In the genomic region with DNA sequence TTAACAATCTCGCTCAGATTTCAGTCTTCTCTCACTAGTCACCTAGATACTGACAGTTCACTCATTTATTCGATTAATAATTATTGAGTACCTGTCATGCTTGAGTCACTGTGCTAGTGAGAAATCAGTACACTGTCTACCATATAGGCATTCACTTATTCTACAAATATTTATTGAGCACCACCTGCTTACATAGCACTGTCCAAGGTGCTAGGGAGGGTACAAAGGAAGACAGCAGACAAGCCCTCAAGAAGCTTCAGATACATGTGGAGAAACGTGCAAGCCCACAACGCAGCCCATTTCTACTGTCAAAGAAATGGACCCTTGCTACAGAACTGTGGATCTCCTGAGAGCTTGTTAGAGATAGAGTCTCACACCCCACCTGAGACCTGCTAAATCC, we compare ENCODE assay signal across 2 cellular contexts.
TF ChIP-seq lines count a peak whose summit lies in the region.

No MANE protein-coding gene starts in this region.

TF ChIP-seq in SK-N-SH, 30 proteins besides CTCF, POLR2A, EP300 and RAD21:
- TF ChIP-seq REST (IDR thresholded peaks at IDR 0.05; ENCODE audit: low read depth, low read length) (peak; percentile 86), GATA2 (CRISPR knock-in tag; IDR thresholded peaks at IDR 0.05) (no peak)

TF ChIP-seq in SK-N-SH treated with all-trans-retinoic acid at 6 μM for 48 hours, 23 proteins besides CTCF, POLR2A, EP300 and RAD21 (continued from another document):
- no peak for TF ChIP-seq CSRNP3 (CRISPR knock-in tag; IDR thresholded peaks at IDR 0.05)
- no peak for TF ChIP-seq ISL1 (CRISPR knock-in tag; IDR thresholded peaks at IDR 0.05)
- TF ChIP-seq ARNTL (CRISPR knock-in tag; IDR thresholded peaks at IDR 0.05; ENCODE audit: borderline replicate concordance, low read depth) = no peak
